ENCODE assay signal across 8 cellular contexts in the genomic region with DNA sequence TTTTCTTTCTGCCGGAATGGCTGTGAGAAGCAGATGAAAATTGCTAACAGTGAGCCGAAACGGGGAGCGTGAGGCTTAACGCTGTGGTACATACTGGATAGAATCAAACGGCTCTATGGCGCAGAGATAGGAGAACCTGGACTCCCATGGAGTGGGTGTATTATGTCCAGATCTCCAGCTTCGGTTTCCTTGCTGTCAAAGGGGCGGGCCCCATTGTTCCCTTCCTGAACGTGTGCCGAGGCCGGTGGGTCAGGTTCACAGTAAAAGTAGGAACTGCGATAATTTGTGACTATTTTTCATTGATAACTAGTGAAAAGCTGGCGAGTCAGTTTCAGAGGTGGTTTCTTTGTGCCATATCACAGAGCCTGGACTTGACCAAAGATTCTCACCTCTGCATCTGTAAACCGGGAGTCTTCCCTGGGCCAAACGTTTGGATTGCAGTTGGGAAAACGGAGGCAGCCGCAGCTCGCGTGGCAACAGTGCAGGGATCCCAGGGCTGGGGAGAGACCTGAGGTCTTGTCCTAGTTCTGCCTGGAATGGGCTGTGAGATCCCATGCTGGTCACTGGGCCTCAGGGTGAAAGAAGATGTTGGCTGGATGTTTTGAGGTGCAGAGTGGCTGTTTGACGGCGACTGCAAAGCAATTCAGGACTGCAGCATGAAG. TPM values are rescaled to one million over a fixed set of nuclear protein-coding genes. Genes with fewer than 3 reads are reported as not detected.
DNase-seq lines count a peak whose midpoint lies in the region; ATAC-seq lines count a peak whose summit lies in the region.

No MANE protein-coding gene starts in this region.

- peaks cover 21% of the 10 kb centered on the region for H3K4me1 ChIP-seq in stomach smooth muscle (ENCODE audit: control insufficient read depth, insufficient read depth, low read length)

- peak overlapping the region; percentile 98 for H3K4me3 Mint-ChIP-seq in T-helper 2 cell treated with Interferon-gamma antibody and Interleukin-4, amounts not matched to agents 5 μg/mL and 100 μg/mL, for 36 hours
- H3K4me3 Mint-ChIP-seq in immature natural killer cell, result peak overlapping the region; percentile 98 to 100 (median 99)

- H3K27ac ChIP-seq in stomach smooth muscle (ENCODE audit: low read length), result peak overlapping the region; percentile 77

- no peaks in the 10 kb centered on the region for H3K27me3 Mint-ChIP-seq in T-helper 2 cell treated with Interferon-gamma antibody and Interleukin-4, amounts not matched to agents 5 μg/mL and 100 μg/mL, for 36 hours (ENCODE audit: low read depth)
- H3K27me3 Mint-ChIP-seq in immature natural killer cell (ENCODE audit: low read depth in 3 of 3), result peaks cover 4 to 8% (median 4%) of the 10 kb centered on the region in 3 donors

- ATAC-seq in GM18870 (IDR thresholded peaks at IDR 0.05; ENCODE audit: unreplicated experiment), result no peak

- peak overlapping the region; percentile 99 for H3K27ac Mint-ChIP-seq in T-helper 2 cell treated with Interferon-gamma antibody and Interleukin-4, amounts not matched to agents 5 μg/mL and 100 μg/mL, for 36 hours
- H3K27ac Mint-ChIP-seq in immature natural killer cell, result peak overlapping the region; percentile 84 to 99 (median 94)

- peaks cover 53% of the 10 kb centered on the region for H3K36me3 Mint-ChIP-seq in T-helper 2 cell treated with Interferon-gamma antibody and Interleukin-4, amounts not matched to agents 5 μg/mL and 100 μg/mL, for 36 hours (ENCODE audit: low read depth)
- H3K36me3 Mint-ChIP-seq in immature natural killer cell, result peaks cover 0 to 8% (median 4%) of the 10 kb centered on the region in 3 donors

- H3K36me3 ChIP-seq in stomach smooth muscle (ENCODE audit: control insufficient read depth in 2 of 2, insufficient read depth in 2 of 2, low read length in 2 of 2), result peaks cover 29 to 32% of the 10 kb centered on the region in 2 donors

- no peaks in the 10 kb centered on the region for H3K9me3 ChIP-seq in stomach smooth muscle (ENCODE audit: control insufficient read depth in 2 of 2, low read length in 2 of 2)

- H3K4me3 ChIP-seq in stomach smooth muscle (ENCODE audit: low read length in 2 of 2), result peak overlapping the region; percentile 100

- H3K9ac ChIP-seq in stomach smooth muscle (ENCODE audit: low read length in 2 of 2), result peak overlapping the region; percentile 94 to 100

- H3K4me1 Mint-ChIP-seq in T-helper 2 cell treated with Interferon-gamma antibody and Interleukin-4, amounts not matched to agents 5 μg/mL and 100 μg/mL, for 36 hours (ENCODE audit: low read depth), result peaks cover 18% of the 10 kb centered on the region
- H3K4me1 Mint-ChIP-seq in immature natural killer cell, result peaks cover 32 to 34% of the 10 kb centered on the region in 2 donors

- H3K9me3 Mint-ChIP-seq in T-helper 2 cell treated with Interferon-gamma antibody and Interleukin-4, amounts not matched to agents 5 μg/mL and 100 μg/mL, for 36 hours, result no peaks in the 10 kb centered on the region
- no peaks in the 10 kb centered on the region for H3K9me3 Mint-ChIP-seq in immature natural killer cell

- no peaks in the 10 kb centered on the region for H3K27me3 ChIP-seq in stomach smooth muscle (ENCODE audit: control insufficient read depth in 1 of 2, insufficient read depth in 2 of 2, low read length in 2 of 2)

- no peak for DNase-seq in T-helper 2 cell treated with Interferon-gamma antibody and Interleukin-4, amounts not matched to agents 5 μg/mL and 100 μg/mL, for 36 hours (ENCODE audit: low spot score)
- DNase-seq in T-helper 2 cell (no peak), immature natural killer cell (no peak), NCI-H187 (lab: John Stamatoyannopoulos, UW) (no peak), COLO829 (ENCODE audit: low spot score) (no peak)
- DNase-seq in activated CD8-positive, alpha-beta memory T cell treated with anti-CD3 and anti-CD28 coated beads, Interleukin-2, amount 50 U/mL, for 48 hours, result peak; percentile 66

RNA-seq across cellular contexts. Expression of a gene that starts 0.8 kb away (rescaled TPM):
- polyA plus RNA-seq in immature natural killer cell, result 1,000 to 10,000 TPM; 1,385 to 2,434 (median 1,562) TPM

RNA-seq across cellular contexts. Expression of a gene that starts 11.3 kb away (rescaled TPM):
- polyA plus RNA-seq in immature natural killer cell, result 1 to 10 TPM in 1 of 3 donors, under 1 TPM in 1, not detected in 1; 0.75 to 1.4 TPM

RNA-seq across cellular contexts. Expression of a gene that starts 12.7 kb away (rescaled TPM):
- polyA plus RNA-seq in immature natural killer cell, result 10 to 100 TPM; 43.5 to 79.8 (median 47.4) TPM

RNA-seq across cellular contexts. Expression of a gene that starts 39.1 kb away (rescaled TPM):
- polyA plus RNA-seq in immature natural killer cell, result 1 to 10 TPM in 1 of 3 donors, under 1 TPM in 1, not detected in 1; 0.60 to 2.0 TPM
